16 cellular contexts compared by ENCODE assay signal in genomic region chr9:85172001-85172978, GRCh38.
DNase-seq lines count a peak whose midpoint lies in the region; ATAC-seq lines count a peak whose summit lies in the region.
"Had no signal": no experiment of that assay in that cellular context is flagged by ENCODE, and none has a peak within 500 bp of the region (broad histone marks: within the 10 kb centered on the region; RNA-seq: fewer than 3 reads in every experiment).

No MANE protein-coding gene starts in this region.

- no peaks in the 10 kb centered on the region for H3K9me3 Mint-ChIP-seq in natural killer cell treated with Interleukin-12 subunit alpha and Interleukin-12 subunit beta and Interleukin-15 and Interleukin-18, amount 100 ng/mL, for 72 hours
- H3K9me3 Mint-ChIP-seq in activated naive CD8-positive, alpha-beta T cell treated with anti-CD3 and anti-CD28 coated beads, Interleukin-2, amount 50 U/mL, for 24 hours = peaks cover 5% of the 10 kb centered on the region
- H3K9me3 Mint-ChIP-seq in naive thymus-derived CD8-positive, alpha-beta T cell = peaks cover 0 to 16% (median 3%) of the 10 kb centered on the region in 9 donors
- H3K9me3 Mint-ChIP-seq: activated naive CD8-positive, alpha-beta T cell treated with anti-CD3 and anti-CD28 coated beads for 36 hours; central memory CD8-positive, alpha-beta T cell had no signal

- H3K36me3 Mint-ChIP-seq in natural killer cell treated with Interleukin-12 subunit alpha and Interleukin-12 subunit beta and Interleukin-15 and Interleukin-18, amount 100 ng/mL, for 72 hours = peaks cover 6% of the 10 kb centered on the region
- H3K36me3 Mint-ChIP-seq in activated naive CD8-positive, alpha-beta T cell treated with anti-CD3 and anti-CD28 coated beads, Interleukin-2, amount 50 U/mL, for 24 hours (ENCODE audit: low read depth) = no peaks in the 10 kb centered on the region
- H3K36me3 Mint-ChIP-seq in naive thymus-derived CD8-positive, alpha-beta T cell = peaks cover 0 to 5% (median 0%) of the 10 kb centered on the region in 3 donors
- H3K36me3 Mint-ChIP-seq: activated naive CD8-positive, alpha-beta T cell treated with anti-CD3 and anti-CD28 coated beads for 36 hours had no signal

- peak; percentile 78 for ATAC-seq in esophagus mucosa
- peak; percentile 67 to 81 for ATAC-seq in natural killer cell treated with Interleukin-12 subunit alpha and Interleukin-12 subunit beta and Interleukin-15 and Interleukin-18, amount 100 ng/mL, for 72 hours
- ATAC-seq in activated naive CD8-positive, alpha-beta T cell treated with anti-CD3 and anti-CD28 coated beads, Interleukin-2, amount 50 U/mL, for 24 hours = no peak
- ATAC-seq in naive thymus-derived CD8-positive, alpha-beta T cell = no peak
- ATAC-seq: activated T-cell treated with anti-CD3 and anti-CD28 coated beads, Interleukin-2, amount 50 U/mL, for 4 hours; PC-3 had no signal

- POLR2A ChIA-PET in naive thymus-derived CD8-positive, alpha-beta T cell (lab: Charles Lee) = no interaction called here

- no peak overlapping the region for H3K4me3 Mint-ChIP-seq in natural killer cell treated with Interleukin-12 subunit alpha and Interleukin-12 subunit beta and Interleukin-15 and Interleukin-18, amount 100 ng/mL, for 72 hours
- H3K4me3 Mint-ChIP-seq in activated naive CD8-positive, alpha-beta T cell treated with anti-CD3 and anti-CD28 coated beads, Interleukin-2, amount 50 U/mL, for 24 hours = no peak overlapping the region
- H3K4me3 Mint-ChIP-seq in naive thymus-derived CD8-positive, alpha-beta T cell = no peak overlapping the region
- H3K4me3 Mint-ChIP-seq: activated naive CD8-positive, alpha-beta T cell treated with anti-CD3 and anti-CD28 coated beads for 36 hours; activated T-cell treated with anti-CD3 and anti-CD28 coated beads, Interleukin-2, amount 50 U/mL, for 4 hours; central memory CD8-positive, alpha-beta T cell had no signal

- peaks cover 21 to 32% of the 10 kb centered on the region in 2 donors for H3K27me3 Mint-ChIP-seq in natural killer cell treated with Interleukin-12 subunit alpha and Interleukin-12 subunit beta and Interleukin-15 and Interleukin-18, amount 100 ng/mL, for 72 hours
- peaks cover 3% of the 10 kb centered on the region for H3K27me3 Mint-ChIP-seq in activated naive CD8-positive, alpha-beta T cell treated with anti-CD3 and anti-CD28 coated beads, Interleukin-2, amount 50 U/mL, for 24 hours
- peaks cover 0 to 22% (median 9%) of the 10 kb centered on the region in 5 donors for H3K27me3 Mint-ChIP-seq in naive thymus-derived CD8-positive, alpha-beta T cell

- H3K27ac Mint-ChIP-seq in natural killer cell treated with Interleukin-12 subunit alpha and Interleukin-12 subunit beta and Interleukin-15 and Interleukin-18, amount 100 ng/mL, for 72 hours = no peak overlapping the region
- no peak overlapping the region for H3K27ac Mint-ChIP-seq in activated naive CD8-positive, alpha-beta T cell treated with anti-CD3 and anti-CD28 coated beads, Interleukin-2, amount 50 U/mL, for 24 hours
- no peak overlapping the region for H3K27ac Mint-ChIP-seq in naive thymus-derived CD8-positive, alpha-beta T cell
- H3K27ac Mint-ChIP-seq: activated naive CD8-positive, alpha-beta T cell treated with anti-CD3 and anti-CD28 coated beads for 36 hours had no signal

- DNase-seq in Daoy (ENCODE audit: low read depth) (peak; percentile 42), NCI-H2029 treated with DMSO at 0.1 percent for 48 hours (lab: John Stamatoyannopoulos, UW) (peak; percentile 26), DMS153 treated with DMSO at 0.1 percent for 48 hours (lab: John Stamatoyannopoulos, UW; ENCODE audit: unreplicated experiment) (no peak), LoVo (ENCODE audit: low spot score) (no peak)
- no peak for DNase-seq in natural killer cell treated with Interleukin-12 subunit alpha and Interleukin-12 subunit beta and Interleukin-15 and Interleukin-18, amount 100 ng/mL, for 72 hours (ENCODE audit: low spot score)
- DNase-seq in activated naive CD8-positive, alpha-beta T cell treated with anti-CD3 and anti-CD28 coated beads, Interleukin-2, amount 50 U/mL, for 24 hours = no peak
- no peak for DNase-seq in naive thymus-derived CD8-positive, alpha-beta T cell
- DNase-seq: activated CD4-positive, alpha-beta T cell treated with anti-CD3 and anti-CD28 coated beads, Interleukin-2, amount 50 U/mL, for 4 hours; activated naive CD8-positive, alpha-beta T cell treated with anti-CD3 and anti-CD28 coated beads for 36 hours; activated T-cell treated with anti-CD3 and anti-CD28 coated beads, Interleukin-2, amount 50 U/mL, for 4 hours; NCI-H1436 treated with DMSO at 0.1 percent for 48 hours; ovary; PC-3; stimulated activated naive CD4-positive, alpha-beta T cell treated with Interleukin-2 at 50 U/mL for 16 hours had no signal

- H3K4me1 Mint-ChIP-seq in natural killer cell treated with Interleukin-12 subunit alpha and Interleukin-12 subunit beta and Interleukin-15 and Interleukin-18, amount 100 ng/mL, for 72 hours (ENCODE audit: low read depth in 2 of 2) = peaks cover 11 to 17% of the 10 kb centered on the region in 2 donors
- no peaks in the 10 kb centered on the region for H3K4me1 Mint-ChIP-seq in activated naive CD8-positive, alpha-beta T cell treated with anti-CD3 and anti-CD28 coated beads, Interleukin-2, amount 50 U/mL, for 24 hours
- H3K4me1 Mint-ChIP-seq in naive thymus-derived CD8-positive, alpha-beta T cell = no peaks in the 10 kb centered on the region
- H3K4me1 Mint-ChIP-seq: activated naive CD8-positive, alpha-beta T cell treated with anti-CD3 and anti-CD28 coated beads for 36 hours; central memory CD8-positive, alpha-beta T cell had no signal

Comparison
In these comparisons a context has a peak if more than half of its experiments do, and no peak if none do; other contexts are left out.
1. DNase-seq: peak in Daoy (single experiment) and NCI-H2029 treated with DMSO at 0.1 percent for 48 hours (single experiment); none in natural killer cell treated with Interleukin-12 subunit alpha and Interleukin-12 subunit beta and Interleukin-15 and Interleukin-18, amount 100 ng/mL, for 72 hours (single experiment), DMS153 treated with DMSO at 0.1 percent for 48 hours (single experiment), activated naive CD8-positive, alpha-beta T cell treated with anti-CD3 and anti-CD28 coated beads, Interleukin-2, amount 50 U/mL, for 24 hours (single experiment), LoVo (single experiment) and naive thymus-derived CD8-positive, alpha-beta T cell (0 of 10).
2. ATAC-seq: peak in esophagus mucosa (single experiment) and natural killer cell treated with Interleukin-12 subunit alpha and Interleukin-12 subunit beta and Interleukin-15 and Interleukin-18, amount 100 ng/mL, for 72 hours (2 of 2); none in activated naive CD8-positive, alpha-beta T cell treated with anti-CD3 and anti-CD28 coated beads, Interleukin-2, amount 50 U/mL, for 24 hours (single experiment) and naive thymus-derived CD8-positive, alpha-beta T cell (0 of 2).